In genomic region chr14:24307575-24308341, GRCh38 we compare ENCODE assay signal across 8 cellular contexts. TPM values are rescaled to one million over a fixed set of nuclear protein-coding genes. Genes with fewer than 3 reads are reported as not detected.
DNase-seq lines count a peak whose midpoint lies in the region; ATAC-seq and TF ChIP-seq lines count a peak whose summit lies in the region.

A gene with protein sequence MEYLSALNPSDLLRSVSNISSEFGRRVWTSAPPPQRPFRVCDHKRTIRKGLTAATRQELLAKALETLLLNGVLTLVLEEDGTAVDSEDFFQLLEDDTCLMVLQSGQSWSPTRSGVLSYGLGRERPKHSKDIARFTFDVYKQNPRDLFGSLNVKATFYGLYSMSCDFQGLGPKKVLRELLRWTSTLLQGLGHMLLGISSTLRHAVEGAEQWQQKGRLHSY (minus strand): TSS chr14:24307977. CDS start chr14:24307858, 119 bp downstream.

- H3K4me1 ChIP-seq in BE2C = no peaks in the 10 kb centered on the region

- H3K27ac ChIP-seq in dorsolateral prefrontal cortex = no peak within 1 kb of the TSS

- no peaks in the 10 kb centered on the region for H3K27me3 ChIP-seq in BE2C
- no peaks in the 10 kb centered on the region for H3K27me3 ChIP-seq in dorsolateral prefrontal cortex

- H3K9me3 Mint-ChIP-seq in stimulated activated naive CD8-positive, alpha-beta T cell treated with anti-CD3 and anti-CD28 coated beads, Interleukin-15, amount 100 ng/mL, for 72 hours = no peaks in the 10 kb centered on the region

- TF ChIP-seq CTCF in BE2C (IDR thresholded peaks at IDR 0.05; ENCODE audit: low read depth, low read length) (peak; percentile 99), GM20000 (IDR thresholded peaks at IDR 0.05; ENCODE audit: extremely low read depth, missing control alignments) (peak; percentile 91), dorsolateral prefrontal cortex (IDR thresholded peaks at IDR 0.05 in 54 of 56, conservative IDR thresholded peaks at IDR 0.05 in 2 of 56; ENCODE audit: low read depth in 1 of 56, partially characterized antibody in 56 of 56) (peak; percentile 58 to 94 (median 85))

- H3K4me3 ChIP-seq in BE2C (ENCODE audit: low read depth, low read length) (no peak within 1 kb of the TSS), dorsolateral prefrontal cortex (no peak within 1 kb of the TSS)

- no peaks in the 10 kb centered on the region for H3K9me3 ChIP-seq in BE2C

- DNase-seq in BE2C (peak; percentile 67), GM20000 (ENCODE audit: low spot score) (peak; percentile 79), NCI-H226 (peak; percentile 26), dorsolateral prefrontal cortex (peak in 7 of 10 donors; percentile 43 to 63 (median 57)), lung microvascular endothelial cell (ENCODE audit: low read depth in 2 of 2) (peak; percentile 62 to 63)
- peak; percentile 48 to 55 for DNase-seq in activated CD4-positive, alpha-beta T cell treated with anti-CD3 and anti-CD28 coated beads, Interleukin-2, amount 50 U/mL, for 4 hours
- peak; percentile 54 to 62 for DNase-seq in stimulated activated naive CD8-positive, alpha-beta T cell treated with anti-CD3 and anti-CD28 coated beads, Interleukin-15, amount 100 ng/mL, for 72 hours

- H3K36me3 ChIP-seq in BE2C = peaks cover 48% of the 10 kb centered on the region

- ATAC-seq in stimulated activated naive CD8-positive, alpha-beta T cell treated with anti-CD3 and anti-CD28 coated beads, Interleukin-15, amount 100 ng/mL, for 72 hours = peak; percentile 3
- no peak for ATAC-seq in HG03095 (IDR thresholded peaks at IDR 0.05; ENCODE audit: unreplicated experiment)

- H3K27me3 Mint-ChIP-seq in stimulated activated naive CD8-positive, alpha-beta T cell treated with anti-CD3 and anti-CD28 coated beads, Interleukin-15, amount 100 ng/mL, for 72 hours = no peaks in the 10 kb centered on the region

- intact Hi-C loops in dorsolateral prefrontal cortex (cut with DNase I) = no loop called here

- no peak within 1 kb of the TSS for H3K4me3 Mint-ChIP-seq in stimulated activated naive CD8-positive, alpha-beta T cell treated with anti-CD3 and anti-CD28 coated beads, Interleukin-15, amount 100 ng/mL, for 72 hours

- peaks cover 47% of the 10 kb centered on the region for H3K4me1 Mint-ChIP-seq in stimulated activated naive CD8-positive, alpha-beta T cell treated with anti-CD3 and anti-CD28 coated beads, Interleukin-15, amount 100 ng/mL, for 72 hours

- H3K27ac Mint-ChIP-seq in stimulated activated naive CD8-positive, alpha-beta T cell treated with anti-CD3 and anti-CD28 coated beads, Interleukin-15, amount 100 ng/mL, for 72 hours = peak within 1 kb of the TSS in 1 of 2 donors; percentile 16

RNA-seq across cellular contexts. Expression of the gene that starts here (rescaled TPM):
- polyA plus RNA-seq in BE2C (2012; ENCODE audit: insufficient read depth, insufficient read length, low read depth) = 9.7 TPM
- total RNA-seq in dorsolateral prefrontal cortex (1 to 10 TPM in 115 of 120 experiments, under 1 TPM in 5; 0.57 to 6.4 (median 2.2) TPM), lung microvascular endothelial cell (1.3 and 2.6 TPM in 2 replicates)

Comparison
In these comparisons a context has a peak if more than half of its experiments do, and no peak if none do; other contexts are left out.
1. DNase-seq: peak in every context shown above with its lines; median percentile 79 in GM20000; 67 in BE2C; 62 in lung microvascular endothelial cell; 58 in stimulated activated naive CD8-positive, alpha-beta T cell treated with anti-CD3 and anti-CD28 coated beads, Interleukin-15, amount 100 ng/mL, for 72 hours; 57 in dorsolateral prefrontal cortex; 52 in activated CD4-positive, alpha-beta T cell treated with anti-CD3 and anti-CD28 coated beads, Interleukin-2, amount 50 U/mL, for 4 hours; 26 in NCI-H226.